Comparison of ENCODE assay signal across 8 cellular contexts in genomic region chr12:56358836-56359532, GRCh38. TPM values are rescaled to one million over a fixed set of nuclear protein-coding genes. Genes with fewer than 3 reads are reported as not detected.
DNase-seq lines count a peak whose midpoint lies in the region; ATAC-seq and TF ChIP-seq lines count a peak whose summit lies in the region.

No MANE protein-coding gene starts in this region.

- no peaks in the 10 kb centered on the region for H3K27me3 ChIP-seq in rectal smooth muscle tissue (ENCODE audit: control insufficient read depth, insufficient read depth, low read length)

- H3K4me3 ChIP-seq in HFF-Myc (replicated peaks; ENCODE audit: low read depth, low read length) = peak overlapping the region; percentile 61
- peak overlapping the region; percentile 74 for H3K4me3 ChIP-seq in rectal smooth muscle tissue (ENCODE audit: low read length)

- peak overlapping the region; percentile 93 for H3K4me3 Mint-ChIP-seq in activated CD8-positive, alpha-beta T cell treated with anti-CD3 and anti-CD28 coated beads, Interleukin-2, amount 10 ng/mL, durations not matched to agents 7 days and 5 days
- H3K4me3 Mint-ChIP-seq in glutamatergic neuron (ENCODE audit: unreplicated experiment) = peak overlapping the region; percentile 87

- POLR2A ChIA-PET in activated CD8-positive, alpha-beta T cell treated with anti-CD3 and anti-CD28 coated beads, Interleukin-2, amount 10 ng/mL, durations not matched to agents 7 days and 5 days (lab: Charles Lee) = interaction anchor here (0.7 to 5.0 kb wide), 17 partner anchors 8 to 329 kb away, joined by 3 to 60 read pairs (median 6); partner anchors contain the start of genes CNPY2, CS, ESYT1 and IL23A

- no peaks in the 10 kb centered on the region for H3K27me3 Mint-ChIP-seq in activated CD8-positive, alpha-beta T cell treated with anti-CD3 and anti-CD28 coated beads, Interleukin-2, amount 10 ng/mL, durations not matched to agents 7 days and 5 days (ENCODE audit: low read depth)
- peaks cover 8% of the 10 kb centered on the region for H3K27me3 Mint-ChIP-seq in glutamatergic neuron (ENCODE audit: unreplicated experiment)

- CTCF ChIA-PET in activated CD8-positive, alpha-beta T cell treated with anti-CD3 and anti-CD28 coated beads, Interleukin-2, amount 10 ng/mL, durations not matched to agents 7 days and 5 days (lab: Charles Lee) = interaction anchor here (0.8 to 5.4 kb wide), 20 partner anchors 11 to 871 kb away, joined by 3 to 62 read pairs (median 4); partner anchors contain the start of genes ANKRD52, CNPY2, IL23A and PAN2

- peak overlapping the region; percentile 97 for H3K27ac Mint-ChIP-seq in activated CD8-positive, alpha-beta T cell treated with anti-CD3 and anti-CD28 coated beads, Interleukin-2, amount 10 ng/mL, durations not matched to agents 7 days and 5 days
- H3K27ac Mint-ChIP-seq in glutamatergic neuron (ENCODE audit: unreplicated experiment) = peak overlapping the region; percentile 19

- H3K4me1 Mint-ChIP-seq in activated CD8-positive, alpha-beta T cell treated with anti-CD3 and anti-CD28 coated beads, Interleukin-2, amount 10 ng/mL, durations not matched to agents 7 days and 5 days (ENCODE audit: low read depth) = peaks cover 25% of the 10 kb centered on the region
- peaks cover 6% of the 10 kb centered on the region for H3K4me1 Mint-ChIP-seq in glutamatergic neuron (ENCODE audit: low read depth, unreplicated experiment)

- H3K9ac ChIP-seq in rectal smooth muscle tissue (ENCODE audit: low read length) = no peak overlapping the region

- H3K36me3 ChIP-seq in rectal smooth muscle tissue (ENCODE audit: control insufficient read depth, insufficient read depth, low read length) = peaks cover 24% of the 10 kb centered on the region

- in situ Hi-C loops in ACHN (cut with HindIII; ENCODE audit: low pct_ligation_motif_present, low pct_unique_long_range_greater_than_20kb, low sequenced_read_pairs) = no loop called here

- ATAC-seq in activated CD8-positive, alpha-beta T cell treated with anti-CD3 and anti-CD28 coated beads, Interleukin-2, amount 10 ng/mL, durations not matched to agents 7 days and 5 days = no peak
- ATAC-seq in HG03432 (IDR thresholded peaks at IDR 0.05; ENCODE audit: unreplicated experiment) = no peak
- no peak for ATAC-seq in GM21723 (IDR thresholded peaks at IDR 0.05; ENCODE audit: unreplicated experiment)

- TF ChIP-seq CTCF in HFF-Myc (IDR thresholded peaks at IDR 0.05; ENCODE audit: low read depth, low read length, missing control alignments) (no peak), glutamatergic neuron (IDR thresholded peaks at IDR 0.05; ENCODE audit: partially characterized antibody, unreplicated experiment) (no peak)

- peaks cover 8% of the 10 kb centered on the region for H3K4me1 ChIP-seq in rectal smooth muscle tissue (ENCODE audit: control insufficient read depth, insufficient read depth, low read length)

- peaks cover 39% of the 10 kb centered on the region for H3K36me3 Mint-ChIP-seq in activated CD8-positive, alpha-beta T cell treated with anti-CD3 and anti-CD28 coated beads, Interleukin-2, amount 10 ng/mL, durations not matched to agents 7 days and 5 days (ENCODE audit: low read depth)
- no peaks in the 10 kb centered on the region for H3K36me3 Mint-ChIP-seq in glutamatergic neuron (ENCODE audit: unreplicated experiment)

- H3K9me3 Mint-ChIP-seq in activated CD8-positive, alpha-beta T cell treated with anti-CD3 and anti-CD28 coated beads, Interleukin-2, amount 10 ng/mL, durations not matched to agents 7 days and 5 days (ENCODE audit: insufficient read depth) = no peaks in the 10 kb centered on the region
- H3K9me3 Mint-ChIP-seq in glutamatergic neuron (ENCODE audit: unreplicated experiment) = peaks cover 4% of the 10 kb centered on the region

- DNase-seq in ACHN (peak; percentile 66), HFF-Myc (ENCODE audit: extremely low read depth, low read depth) (peak; percentile 66), glutamatergic neuron (no peak), HuH-7.5 (ENCODE audit: low spot score) (no peak)
- DNase-seq in activated CD8-positive, alpha-beta T cell treated with anti-CD3 and anti-CD28 coated beads, Interleukin-2, amount 10 ng/mL, durations not matched to agents 7 days and 5 days = peak; percentile 37

- peak overlapping the region; percentile 86 for H3K27ac ChIP-seq in rectal smooth muscle tissue (ENCODE audit: low read depth, low read length)

RNA-seq across cellular contexts. Expression of gene STAT2, which starts 0.9 kb away (rescaled TPM):
- total RNA-seq in activated CD8-positive, alpha-beta T cell treated with anti-CD3 and anti-CD28 coated beads, Interleukin-2, amount 10 ng/mL, durations not matched to agents 7 days and 5 days = 100 to 1,000 TPM; 193 to 194 TPM
- 74.7 TPM for total RNA-seq in glutamatergic neuron (ENCODE audit: unreplicated experiment)

RNA-seq across cellular contexts. Expression of gene APOF, which starts 3.7 kb away (rescaled TPM):
- not detected for total RNA-seq in activated CD8-positive, alpha-beta T cell treated with anti-CD3 and anti-CD28 coated beads, Interleukin-2, amount 10 ng/mL, durations not matched to agents 7 days and 5 days
- total RNA-seq in glutamatergic neuron (ENCODE audit: unreplicated experiment) = not detected

RNA-seq across cellular contexts. Expression of gene IL23A, which starts 20.3 kb away (rescaled TPM):
- total RNA-seq in activated CD8-positive, alpha-beta T cell treated with anti-CD3 and anti-CD28 coated beads, Interleukin-2, amount 10 ng/mL, durations not matched to agents 7 days and 5 days = 1 to 10 TPM; 3.5 to 3.7 TPM
- total RNA-seq in glutamatergic neuron (ENCODE audit: unreplicated experiment) = 0.42 TPM

RNA-seq across cellular contexts. Expression of gene PAN2, which starts 25.2 kb away (rescaled TPM):
- total RNA-seq in activated CD8-positive, alpha-beta T cell treated with anti-CD3 and anti-CD28 coated beads, Interleukin-2, amount 10 ng/mL, durations not matched to agents 7 days and 5 days = 10 to 100 TPM; 61.8 to 63.7 TPM
- 101 TPM for total RNA-seq in glutamatergic neuron (ENCODE audit: unreplicated experiment)

RNA-seq across cellular contexts. Expression of gene CNPY2, which starts 43.2 kb away (rescaled TPM):
- 100 to 1,000 TPM; 112 to 113 TPM for total RNA-seq in activated CD8-positive, alpha-beta T cell treated with anti-CD3 and anti-CD28 coated beads, Interleukin-2, amount 10 ng/mL, durations not matched to agents 7 days and 5 days
- total RNA-seq in glutamatergic neuron (ENCODE audit: unreplicated experiment) = 141 TPM

Comparison
In these comparisons a context has a peak if more than half of its experiments do, and no peak if none do; other contexts are left out.
1. DNase-seq: peak in ACHN (single experiment), HFF-Myc (single experiment) and activated CD8-positive, alpha-beta T cell treated with anti-CD3 and anti-CD28 coated beads, Interleukin-2, amount 10 ng/mL, durations not matched to agents 7 days and 5 days (single experiment); none in glutamatergic neuron (single experiment) and HuH-7.5 (single experiment).